8 cellular contexts compared by ENCODE assay signal in the genomic region with DNA sequence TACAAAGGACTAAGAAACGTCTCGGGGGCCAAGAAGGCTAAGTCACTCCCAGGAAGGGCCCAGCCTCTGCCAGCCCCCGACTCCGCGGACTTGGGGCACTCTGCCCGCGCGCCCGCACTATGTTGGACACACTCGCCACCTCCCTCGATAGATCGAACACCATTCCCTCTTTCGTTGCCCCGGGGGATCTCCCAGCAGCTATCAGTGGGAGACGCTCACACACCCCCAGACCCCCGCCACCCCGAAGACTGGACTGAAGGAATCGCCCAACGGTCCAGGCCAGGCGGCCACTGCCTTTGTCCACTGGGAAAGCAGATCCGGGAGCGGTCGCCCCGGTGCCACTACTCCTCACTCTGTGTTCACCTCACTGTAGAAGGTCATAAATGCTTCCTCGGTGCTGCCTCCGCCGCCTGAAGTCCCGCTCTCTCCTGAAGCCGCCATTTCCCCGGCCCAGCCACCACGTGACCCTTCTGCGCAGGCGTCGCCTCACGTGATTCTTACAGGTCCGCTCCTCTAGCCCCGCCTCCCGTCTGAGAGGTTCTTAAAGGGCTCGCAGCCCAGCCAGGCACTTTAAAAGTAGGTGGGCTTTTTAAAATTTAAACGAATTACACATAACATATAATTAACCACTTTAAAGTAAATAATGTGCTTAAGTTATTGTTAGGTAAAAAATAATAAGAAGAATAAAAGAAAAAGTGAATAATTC. TPM values are rescaled to one million over a fixed set of nuclear protein-coding genes. Genes with fewer than 3 reads are reported as not detected.
A peak's percentile ranks its signal among the peaks of the same experiment; 100 is the strongest.
DNase-seq lines count a peak whose midpoint lies in the region.

Gene DNAJC8 (minus strand): TSS at position 472 of the 706 bp plus-strand sequence. CDS start 31 bp downstream, at position 441.

- no peaks in the 10 kb centered on the region for H3K27me3 ChIP-seq in H7 (ENCODE audit: control insufficient read depth, insufficient read depth, low read length)
- no peaks in the 10 kb centered on the region for H3K27me3 ChIP-seq in neuron (ENCODE audit: insufficient read depth, low read length)

- H3K4me3 ChIP-seq in H7 (ENCODE audit: insufficient read depth, low read depth, low read length) (peak within 1 kb of the TSS; percentile 100), neuron (ENCODE audit: low read length) (peak within 1 kb of the TSS; percentile 65)

- H3K36me3 ChIP-seq in H7 (replicated peaks; ENCODE audit: control insufficient read depth, insufficient read depth, low read length) (peaks cover 5% of the 10 kb centered on the region), neuron (ENCODE audit: insufficient read depth, low read length) (peaks cover 17% of the 10 kb centered on the region)

- peak; percentile 94 for DNase-seq in DMS79 (lab: John Stamatoyannopoulos, UW)
- peak; percentile 94 for DNase-seq in H7
- DNase-seq in MV-4-11 (lab: John Stamatoyannopoulos, UW), result peak; percentile 89
- DNase-seq in SK-N-DZ (ENCODE audit: low spot score), result peak; percentile 90
- peak; percentile 97 for DNase-seq in activated naive CD4-positive, alpha-beta T cell treated with Interleukin-2 at 50 U/mL for 16 hours
- DNase-seq in foreskin melanocyte, result peak; percentile 80
- DNase-seq in stromal cell of bone marrow (ENCODE audit: low read depth), result peak; percentile 86

- H2AFZ ChIP-seq in neuron (ENCODE audit: low read depth, low read length), result peak within 1 kb of the TSS; percentile 11

- no peaks in the 10 kb centered on the region for H3K9me3 ChIP-seq in neuron (ENCODE audit: low read length)

- peaks cover 16% of the 10 kb centered on the region for H3K4me1 ChIP-seq in neuron (ENCODE audit: insufficient read depth, low read length)

RNA-seq across cellular contexts. Expression of gene DNAJC8, which starts in this region (rescaled TPM):
- 115 and 117 TPM in 2 replicates for total RNA-seq in H7 (2014; rRNA removed; shearing (Covaris generic))
- polyA plus RNA-seq in SK-N-DZ (2014; cell fraction: cytosol; rRNA removed), result 97.1 and 122 TPM in 2 replicates
- 91.4 and 99.0 TPM in 2 replicates for polyA plus RNA-seq in SK-N-DZ (2014; cell fraction: nucleus; rRNA removed)

Comparison
In these comparisons a context has a peak if more than half of its experiments do, and no peak if none do; other contexts are left out.
1. Peak in every context shown above with its lines: DNase-seq and H3K4me3 ChIP-seq.